23 cellular contexts compared by ENCODE assay signal in genomic region chr17:65811043-65811442, GRCh38.
"Had no signal": no experiment of that assay in that cellular context is flagged by ENCODE, and none has a peak within 500 bp of the region (broad histone marks: within the 10 kb centered on the region; RNA-seq: fewer than 3 reads in every experiment).

No MANE protein-coding gene starts in this region.

- H3K36me3 ChIP-seq: MG63 had no signal

- H3K27ac ChIP-seq: RWPE1 had no signal

- H3K4me2 ChIP-seq: SK-N-SH had no signal

- H3K27me3 ChIP-seq: MG63 had no signal

- ATAC-seq: HepG2, Panc1, PC-3 had no signal

- DNase-seq: IMR-90, Karpas-422, KG1, MG63, NCI-H1092, NCI-H1105 treated with DMSO at 0.1 percent for 48 hours, NCI-H1417 treated with DMSO at 0.1 percent for 48 hours, NCI-H146, NCI-H1694 treated with DMSO at 0.1 percent for 48 hours, NCI-H1930, NCI-H2171 treated with DMSO at 0.1 percent for 48 hours, NCI-H345, NCI-H446 treated with DMSO at 0.1 percent for 48 hours, NCI-H524 treated with DMSO at 0.1 percent for 48 hours, NCI-H69, NCI-H774, PC-3, SHP77, SK-N-SH, SW 1271 had no signal

- H3K9ac ChIP-seq: SK-N-SH had no signal

- H3K4me3 ChIP-seq: MG63 had no signal

- H3K9me3 ChIP-seq: SK-N-SH had no signal
